In the genomic region with DNA sequence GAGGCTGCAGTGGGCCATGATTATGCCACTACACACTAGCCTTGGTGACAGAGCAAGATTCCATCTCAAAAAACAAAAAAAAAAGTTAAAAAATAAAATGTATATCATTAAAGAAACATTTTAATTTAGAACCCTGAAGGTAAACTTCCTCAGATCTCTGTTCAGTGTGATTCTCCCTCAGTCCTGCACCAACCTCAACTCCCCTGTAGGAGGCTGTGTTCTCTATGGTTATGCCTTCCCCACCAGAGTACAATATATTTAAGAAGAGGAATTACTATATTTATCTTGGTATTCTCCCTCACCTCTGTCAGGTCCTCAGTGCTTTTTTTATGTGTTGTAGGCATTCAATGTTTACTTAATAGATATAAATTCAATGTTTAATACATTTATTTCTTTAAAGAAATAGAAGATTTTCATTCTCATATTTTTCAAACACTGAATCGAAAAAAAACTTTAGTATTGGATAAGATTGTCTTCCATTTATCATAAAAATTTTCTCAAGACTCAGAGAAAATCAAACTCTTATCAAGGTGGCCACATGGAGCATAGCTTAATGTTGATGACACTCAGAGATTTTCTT, we compare ENCODE assay signal across 9 cellular contexts. TPM values are rescaled to one million over a fixed set of nuclear protein-coding genes. Genes with fewer than 3 reads are reported as not detected.
DNase-seq lines count a peak whose midpoint lies in the region; ATAC-seq and TF ChIP-seq lines count a peak whose summit lies in the region.
"Had no signal": no experiment of that assay in that cellular context is flagged by ENCODE, and none has a peak within 500 bp of the region (broad histone marks: within the 10 kb centered on the region; RNA-seq: fewer than 3 reads in every experiment).

No MANE protein-coding gene starts in this region.

- H3K36me3 ChIP-seq in hepatocyte (replicated peaks; ENCODE audit: insufficient read depth, low read depth), result no peaks in the 10 kb centered on the region

- no peaks in the 10 kb centered on the region for H4K20me1 ChIP-seq in hepatocyte (ENCODE audit: insufficient read depth, poor library complexity, severe bottlenecking)

- WGBS in hepatocyte (ENCODE audit: low lambda C conversion rate, missing lambda C conversion rate), result 97% methylated on average over 1 of the region's 1 CpG

- DNase-seq in activated naive CD4-positive, alpha-beta T cell treated with Interleukin-2 at 50 U/mL for 16 hours, result peak; percentile 49
- no peak for DNase-seq in activated naive CD4-positive, alpha-beta T cell treated with anti-CD3 and anti-CD28 coated beads, Interleukin-2, amount 50 U/mL, for 72 hours (ENCODE audit: low spot score in 2 of 2)
- no peak for DNase-seq in HFFc6
- peak; percentile 20 for DNase-seq in NCI-H2029 (lab: John Stamatoyannopoulos, UW)
- DNase-seq in hepatocyte (ENCODE audit: low spot score), result peak; percentile 43
- DNase-seq in superior temporal gyrus (ENCODE audit: extremely low spot score), result peak; percentile 39
- DNase-seq in DMS79 (lab: John Stamatoyannopoulos, UW), result no peak

- H3K9me3 ChIP-seq in hepatocyte (ENCODE audit: low read depth), result no peaks in the 10 kb centered on the region

- no peaks in the 10 kb centered on the region for H3K9me2 ChIP-seq in hepatocyte (replicated peaks; ENCODE audit: insufficient read depth)

- peaks cover 16% of the 10 kb centered on the region for H3K4me1 Mint-ChIP-seq in HFFc6 (ENCODE audit: low read depth)
- peaks cover 13% of the 10 kb centered on the region for H3K4me1 Mint-ChIP-seq in activated T-helper 17 cell treated with anti-CD3 and anti-CD28 coated beads, Interleukin-2, amount 50 U/mL, for 72 hours

- no peak overlapping the region for H3K4me3 Mint-ChIP-seq in HFFc6
- no peak overlapping the region for H3K4me3 Mint-ChIP-seq in activated T-helper 17 cell treated with anti-CD3 and anti-CD28 coated beads, Interleukin-2, amount 50 U/mL, for 72 hours

- peaks cover 11 to 20% of the 10 kb centered on the region in 2 donors for H3K36me3 Mint-ChIP-seq in activated naive CD4-positive, alpha-beta T cell treated with anti-CD3 and anti-CD28 coated beads, Interleukin-2, amount 50 U/mL, for 72 hours
- no peaks in the 10 kb centered on the region for H3K36me3 Mint-ChIP-seq in HFFc6 (ENCODE audit: low read depth)
- peaks cover 8% of the 10 kb centered on the region for H3K36me3 Mint-ChIP-seq in activated T-helper 17 cell treated with anti-CD3 and anti-CD28 coated beads, Interleukin-2, amount 50 U/mL, for 72 hours (ENCODE audit: low read depth)

- H3K27me3 Mint-ChIP-seq in HFFc6 (ENCODE audit: insufficient read depth), result peaks cover 10% of the 10 kb centered on the region
- H3K27me3 Mint-ChIP-seq in activated T-helper 17 cell treated with anti-CD3 and anti-CD28 coated beads, Interleukin-2, amount 50 U/mL, for 72 hours, result no peaks in the 10 kb centered on the region

- no peaks in the 10 kb centered on the region for H3K79me2 ChIP-seq in hepatocyte

- no peak for ATAC-seq in activated naive CD4-positive, alpha-beta T cell treated with anti-CD3 and anti-CD28 coated beads, Interleukin-2, amount 50 U/mL, for 72 hours
- ATAC-seq in activated T-helper 17 cell treated with anti-CD3 and anti-CD28 coated beads, Interleukin-2, amount 50 U/mL, for 72 hours (replicated peaks), result peak; percentile 25

- no peak overlapping the region for H2AFZ ChIP-seq in hepatocyte

- no peak overlapping the region for H3K27ac ChIP-seq in hepatocyte
- H3K27ac ChIP-seq: epithelial cell of prostate had no signal

- peaks cover 6% of the 10 kb centered on the region for H3K27me3 ChIP-seq in hepatocyte

- peaks cover 3 to 9% of the 10 kb centered on the region in 2 donors for H3K9me3 Mint-ChIP-seq in activated naive CD4-positive, alpha-beta T cell treated with anti-CD3 and anti-CD28 coated beads, Interleukin-2, amount 50 U/mL, for 72 hours
- no peaks in the 10 kb centered on the region for H3K9me3 Mint-ChIP-seq in HFFc6
- peaks cover 6% of the 10 kb centered on the region for H3K9me3 Mint-ChIP-seq in activated T-helper 17 cell treated with anti-CD3 and anti-CD28 coated beads, Interleukin-2, amount 50 U/mL, for 72 hours

- TF ChIP-seq CTCF in HFFc6 (IDR thresholded peaks at IDR 0.05) (peak; percentile 70), hepatocyte (IDR thresholded peaks at IDR 0.05; ENCODE audit: poor library complexity) (peak; percentile 55)

- no peak overlapping the region for H3K27ac Mint-ChIP-seq in activated naive CD4-positive, alpha-beta T cell treated with anti-CD3 and anti-CD28 coated beads, Interleukin-2, amount 50 U/mL, for 72 hours
- no peak overlapping the region for H3K27ac Mint-ChIP-seq in HFFc6
- no peak overlapping the region for H3K27ac Mint-ChIP-seq in activated T-helper 17 cell treated with anti-CD3 and anti-CD28 coated beads, Interleukin-2, amount 50 U/mL, for 72 hours

- H3K4me3 ChIP-seq in hepatocyte, result no peak overlapping the region

- no peak overlapping the region for H3K4me2 ChIP-seq in hepatocyte

- peaks cover 7% of the 10 kb centered on the region for H3K4me1 ChIP-seq in hepatocyte (ENCODE audit: insufficient read depth)

RNA-seq across cellular contexts. Expression of gene LRRC8B, which starts 4.8 kb away (rescaled TPM):
- total RNA-seq in activated naive CD4-positive, alpha-beta T cell treated with anti-CD3 and anti-CD28 coated beads, Interleukin-2, amount 50 U/mL, for 72 hours, result 10 to 100 TPM; 31.1 to 47.9 TPM
- total RNA-seq in HFFc6 (2021; fragmentation: NEBNext Ultra II Directional; extraction: Animal tissue kit (Norgen Biotek cat#: 25700)), result under 1 TPM; 0.07 to 0.57 (median 0.15) TPM
- 10 to 100 TPM; 16.3 to 45.8 TPM for total RNA-seq in activated T-helper 17 cell treated with anti-CD3 and anti-CD28 coated beads, Interleukin-2, amount 50 U/mL, for 72 hours
- total RNA-seq in hepatocyte, result 5.1 and 9.5 TPM in 2 replicates
- 1.7 and 4.6 TPM in 2 replicates for polyA plus RNA-seq in hepatocyte

Comparison
In these comparisons a context has a peak if more than half of its experiments do, and no peak if none do; other contexts are left out.
1. DNase-seq: peak in activated naive CD4-positive, alpha-beta T cell treated with Interleukin-2 at 50 U/mL for 16 hours (single experiment), NCI-H2029 (single experiment), hepatocyte (single experiment) and superior temporal gyrus (single experiment); none in activated naive CD4-positive, alpha-beta T cell treated with anti-CD3 and anti-CD28 coated beads, Interleukin-2, amount 50 U/mL, for 72 hours (0 of 2), HFFc6 (single experiment) and DMS79 (single experiment).